In the genomic region with DNA sequence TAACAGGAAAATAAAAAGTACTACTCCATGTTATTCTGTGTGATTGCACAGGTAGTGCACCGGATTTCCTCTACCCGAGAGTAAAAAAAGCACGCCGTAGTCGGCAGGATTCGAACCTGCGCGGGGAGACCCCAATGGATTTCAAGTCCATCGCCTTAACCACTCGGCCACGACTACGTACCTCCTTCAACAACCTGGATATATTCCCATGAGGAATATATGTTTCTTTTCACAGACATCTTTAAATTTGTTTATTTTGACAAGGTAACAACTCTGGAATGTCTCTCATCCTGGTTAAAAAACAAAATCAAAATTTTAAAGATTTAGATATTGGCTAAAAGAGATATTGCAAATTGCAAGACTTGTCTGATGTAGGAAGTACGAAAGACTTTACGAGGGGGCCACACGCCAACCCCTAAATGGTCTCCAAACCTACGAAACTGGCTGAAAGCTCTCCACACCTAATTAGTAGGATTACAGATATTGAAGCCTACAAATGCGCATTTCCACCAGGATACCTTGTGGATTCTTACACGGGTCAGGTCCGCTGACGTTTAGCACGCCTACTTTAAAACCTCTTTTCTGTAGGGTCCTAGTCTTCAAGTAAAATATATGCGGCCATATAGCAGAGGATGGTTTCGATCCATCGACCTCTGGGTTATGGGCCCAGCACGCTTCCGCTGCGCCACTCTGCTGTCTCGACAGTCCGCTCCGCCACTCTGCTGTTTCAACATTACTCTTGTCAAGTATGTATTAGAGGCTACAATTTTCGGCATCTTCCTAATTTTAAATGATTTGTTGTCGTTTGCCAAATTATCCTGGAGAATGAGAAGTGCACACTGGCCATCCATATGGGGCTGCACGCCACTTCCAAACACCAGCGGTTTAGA, we compare ENCODE assay signal across 8 cellular contexts. TPM values are rescaled to one million over a fixed set of nuclear protein-coding genes. Genes with fewer than 3 reads are reported as not detected.
DNase-seq lines count a peak whose midpoint lies in the region; ATAC-seq, FAIRE-seq and TF ChIP-seq lines count a peak whose summit lies in the region.

No MANE protein-coding gene starts in this region.

- peak overlapping the region; percentile 92 for H3K27ac Mint-ChIP-seq in activated T-helper 1 cell treated with anti-CD3 and anti-CD28 coated beads, Interleukin-12 subunit alpha, Interleukin-12 subunit beta, Interleukin-2, Interleukin-4 antibody, amounts not matched to agents 30 ng/mL and 10 ng/mL and 1 ng/mL, durations not matched to agents 14 hours and 24 hours and 36 hours
- peak overlapping the region; percentile 86 for H3K27ac Mint-ChIP-seq in stimulated activated naive CD8-positive, alpha-beta T cell treated with anti-CD3 and anti-CD28 coated beads, Interleukin-15, Interleukin-2, amounts not matched to agents 100 ng/mL and 50 ng/mL, for 24 hours

- H3K9me2 ChIP-seq in neural cell (ENCODE audit: insufficient read depth, low read length) = no peaks in the 10 kb centered on the region

- peak overlapping the region; percentile 69 for H3K4me2 ChIP-seq in neural cell (ENCODE audit: low read length)

- intact Hi-C loops in activated T-helper 1 cell treated with anti-CD3 and anti-CD28 coated beads, Interleukin-12 subunit alpha, Interleukin-12 subunit beta, Interleukin-2, Interleukin-4 antibody, amounts not matched to agents 30 ng/mL and 10 ng/mL and 1 ng/mL, durations not matched to agents 14 hours and 24 hours and 36 hours (cut with micrococcal nuclease) = loop anchor here (1.0 to 10.0 kb wide), 11 partner anchors 7 to 1582 kb away; a partner anchor contains a TSS

- no peaks in the 10 kb centered on the region for H4K20me1 ChIP-seq in neural cell (ENCODE audit: insufficient read depth)

- FAIRE-seq in A204.1 (lab: Jason Lieb, UNC) = peak; percentile 86

- peak overlapping the region; percentile 1 to 61 (median 53) for H3K27ac ChIP-seq in Peyer's patch
- H3K27ac ChIP-seq in neural cell (ENCODE audit: low read length) = no peak overlapping the region

- H3K4me3 ChIP-seq in Peyer's patch = peak overlapping the region; percentile 29 to 65 (median 47)
- H3K4me3 ChIP-seq in neural cell (ENCODE audit: low read length) = peak overlapping the region; percentile 71

- peaks cover 51% of the 10 kb centered on the region for H3K4me1 Mint-ChIP-seq in activated T-helper 1 cell treated with anti-CD3 and anti-CD28 coated beads, Interleukin-12 subunit alpha, Interleukin-12 subunit beta, Interleukin-2, Interleukin-4 antibody, amounts not matched to agents 30 ng/mL and 10 ng/mL and 1 ng/mL, durations not matched to agents 14 hours and 24 hours and 36 hours (ENCODE audit: low read depth)
- H3K4me1 Mint-ChIP-seq in stimulated activated naive CD8-positive, alpha-beta T cell treated with anti-CD3 and anti-CD28 coated beads, Interleukin-15, Interleukin-2, amounts not matched to agents 100 ng/mL and 50 ng/mL, for 24 hours (ENCODE audit: low read depth) = peaks cover 49% of the 10 kb centered on the region

- H3K9ac ChIP-seq in neural cell (ENCODE audit: low read length) = no peak overlapping the region

- H3K27me3 ChIP-seq in Peyer's patch (no peaks in the 10 kb centered on the region), neural cell (ENCODE audit: insufficient read depth, low read depth, low read length) (no peaks in the 10 kb centered on the region)

- H2AFZ ChIP-seq in neural cell (ENCODE audit: low read depth, low read length) = no peak overlapping the region

- H3K79me2 ChIP-seq in neural cell (replicated peaks; ENCODE audit: insufficient read depth, low read length) = no peaks in the 10 kb centered on the region

- H3K4me3 Mint-ChIP-seq in activated T-helper 1 cell treated with anti-CD3 and anti-CD28 coated beads, Interleukin-12 subunit alpha, Interleukin-12 subunit beta, Interleukin-2, Interleukin-4 antibody, amounts not matched to agents 30 ng/mL and 10 ng/mL and 1 ng/mL, durations not matched to agents 14 hours and 24 hours and 36 hours = peak overlapping the region; percentile 84
- H3K4me3 Mint-ChIP-seq in stimulated activated naive CD8-positive, alpha-beta T cell treated with anti-CD3 and anti-CD28 coated beads, Interleukin-15, Interleukin-2, amounts not matched to agents 100 ng/mL and 50 ng/mL, for 24 hours = peak overlapping the region; percentile 92

- peaks cover 0 to 6% (median 0%) of the 10 kb centered on the region in 4 donors for H3K4me1 ChIP-seq in Peyer's patch

- H3F3A ChIP-seq in neural cell (ENCODE audit: insufficient read depth, low read length, poor library complexity, severe bottlenecking) = no peaks in the 10 kb centered on the region

- TF ChIP-seq RAD21 in neural cell (conservative IDR thresholded peaks at IDR 0.05) = no peak

- no peak for TF ChIP-seq POLR2A in Peyer's patch (IDR thresholded peaks at IDR 0.05)

- DNase-seq in KBM-7 = peak; percentile 91
- peak; percentile 81 to 92 (median 84) for DNase-seq in Peyer's patch
- peak; percentile 72 for DNase-seq in activated T-helper 1 cell treated with anti-CD3 and anti-CD28 coated beads, Interleukin-12 subunit alpha, Interleukin-12 subunit beta, Interleukin-2, Interleukin-4 antibody, amounts not matched to agents 30 ng/mL and 10 ng/mL and 1 ng/mL, durations not matched to agents 14 hours and 24 hours and 36 hours (ENCODE audit: low spot score)
- peak; percentile 93 for DNase-seq in fibroblast of peridontal ligament (ENCODE audit: extremely low read depth)

- H3K36me3 ChIP-seq in Peyer's patch = no peaks in the 10 kb centered on the region
- H3K36me3 ChIP-seq in neural cell (ENCODE audit: insufficient read depth, low read length) = no peaks in the 10 kb centered on the region

- in situ Hi-C loops in KBM-7 (cut with MboI; ENCODE audit: low pct_unique_long_range_greater_than_20kb, low sequenced_read_pairs) = no loop called here

- TF ChIP-seq CTCF in Peyer's patch (IDR thresholded peaks at IDR 0.05) (no peak), neural cell (IDR thresholded peaks at IDR 0.05; ENCODE audit: poor library complexity, severe bottlenecking) (no peak)

- no peak for TF ChIP-seq EP300 in neural cell (conservative IDR thresholded peaks at IDR 0.05; ENCODE audit: poor library complexity, severe bottlenecking)

- no peaks in the 10 kb centered on the region for H3K9me3 ChIP-seq in Peyer's patch
- no peaks in the 10 kb centered on the region for H3K9me3 ChIP-seq in neural cell (ENCODE audit: low read length)

- no peaks in the 10 kb centered on the region for H3K27me3 Mint-ChIP-seq in activated T-helper 1 cell treated with anti-CD3 and anti-CD28 coated beads, Interleukin-12 subunit alpha, Interleukin-12 subunit beta, Interleukin-2, Interleukin-4 antibody, amounts not matched to agents 30 ng/mL and 10 ng/mL and 1 ng/mL, durations not matched to agents 14 hours and 24 hours and 36 hours (ENCODE audit: insufficient read depth)
- H3K27me3 Mint-ChIP-seq in stimulated activated naive CD8-positive, alpha-beta T cell treated with anti-CD3 and anti-CD28 coated beads, Interleukin-15, Interleukin-2, amounts not matched to agents 100 ng/mL and 50 ng/mL, for 24 hours = peaks cover 13% of the 10 kb centered on the region

- H3K36me3 Mint-ChIP-seq in activated T-helper 1 cell treated with anti-CD3 and anti-CD28 coated beads, Interleukin-12 subunit alpha, Interleukin-12 subunit beta, Interleukin-2, Interleukin-4 antibody, amounts not matched to agents 30 ng/mL and 10 ng/mL and 1 ng/mL, durations not matched to agents 14 hours and 24 hours and 36 hours (ENCODE audit: low read depth) = no peaks in the 10 kb centered on the region
- peaks cover 14% of the 10 kb centered on the region for H3K36me3 Mint-ChIP-seq in stimulated activated naive CD8-positive, alpha-beta T cell treated with anti-CD3 and anti-CD28 coated beads, Interleukin-15, Interleukin-2, amounts not matched to agents 100 ng/mL and 50 ng/mL, for 24 hours (ENCODE audit: low read depth)

- H3K9me3 Mint-ChIP-seq in activated T-helper 1 cell treated with anti-CD3 and anti-CD28 coated beads, Interleukin-12 subunit alpha, Interleukin-12 subunit beta, Interleukin-2, Interleukin-4 antibody, amounts not matched to agents 30 ng/mL and 10 ng/mL and 1 ng/mL, durations not matched to agents 14 hours and 24 hours and 36 hours = no peaks in the 10 kb centered on the region
- H3K9me3 Mint-ChIP-seq in stimulated activated naive CD8-positive, alpha-beta T cell treated with anti-CD3 and anti-CD28 coated beads, Interleukin-15, Interleukin-2, amounts not matched to agents 100 ng/mL and 50 ng/mL, for 24 hours = no peaks in the 10 kb centered on the region

- ATAC-seq in GM18909 (IDR thresholded peaks at IDR 0.05; ENCODE audit: poor library complexity, unreplicated experiment) = peak; percentile 43

TF ChIP-seq in neural cell, 6 proteins besides CTCF, POLR2A, EP300 and RAD21 (continues in another document):
- no peak for TF ChIP-seq EZH2 (IDR thresholded peaks at IDR 0.05; ENCODE audit: borderline replicate concordance, insufficient read depth, low read length, poor library complexity, severe bottlenecking)
- TF ChIP-seq POLR2AphosphoS5 (IDR thresholded peaks at IDR 0.05) = peak; percentile 28
- TF ChIP-seq TAF1 (IDR thresholded peaks at IDR 0.05; ENCODE audit: low read depth) = no peak

RNA-seq across cellular contexts. Expression of gene BTN3A2, which starts 52.3 kb away (rescaled TPM):
- total RNA-seq in Peyer's patch = 10 to 100 TPM; 25.6 to 44.9 (median 37.0) TPM
- total RNA-seq in activated T-helper 1 cell treated with anti-CD3 and anti-CD28 coated beads, Interleukin-12 subunit alpha, Interleukin-12 subunit beta, Interleukin-2, Interleukin-4 antibody, amounts not matched to agents 30 ng/mL and 10 ng/mL and 1 ng/mL, durations not matched to agents 14 hours and 24 hours and 36 hours = 45.3 and 51.8 TPM in 2 replicates
- 0.42 and 2.2 TPM in 2 replicates for polyA plus RNA-seq in neural cell
- 4.1 and 5.4 TPM in 2 replicates for polyA minus RNA-seq in neural cell
